In the genomic region with DNA sequence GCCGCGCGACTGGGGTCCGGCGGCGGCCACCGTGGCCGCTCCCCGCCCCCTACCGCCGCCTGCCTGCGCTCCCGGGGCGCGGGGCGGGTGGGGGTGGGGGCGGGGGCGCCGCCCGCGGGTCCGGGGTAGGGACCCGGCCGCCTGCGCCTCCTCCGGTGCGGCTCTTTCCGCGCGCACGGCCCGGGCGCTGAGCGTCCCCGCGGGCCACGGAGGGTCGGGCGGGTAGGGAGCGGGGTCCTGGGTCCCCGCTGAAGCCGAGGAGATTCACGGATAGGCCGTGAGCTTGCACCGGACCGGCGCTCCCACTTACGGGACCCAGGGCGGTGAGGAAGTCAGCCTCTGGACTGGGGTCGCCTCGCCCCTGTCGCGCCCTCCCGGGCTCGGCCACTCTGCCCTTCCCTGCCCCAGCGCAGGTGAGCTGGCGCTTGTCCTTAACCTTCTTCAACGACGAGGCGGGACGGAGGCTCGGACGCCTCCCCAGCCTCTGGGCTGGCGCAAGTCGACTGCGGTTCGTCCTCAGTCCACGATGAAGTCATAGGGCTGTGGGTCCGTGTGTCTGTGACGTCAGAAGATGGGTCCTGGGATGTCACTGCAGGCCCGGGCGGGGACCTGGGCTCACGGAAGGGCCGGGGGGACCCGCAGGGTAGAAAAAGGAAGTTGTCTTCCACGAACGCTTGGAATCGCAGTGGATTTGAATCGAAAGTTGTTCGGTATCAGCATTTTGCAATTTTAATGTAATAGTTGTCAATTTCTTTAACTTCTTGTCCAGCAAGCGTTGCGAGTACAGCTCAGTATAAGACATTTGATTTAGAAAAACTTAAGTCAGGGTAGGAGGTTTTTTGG, we compare ENCODE assay signal across 1 cellular context.
TF ChIP-seq lines count a peak whose summit lies in the region.

No MANE protein-coding gene starts in this region.

TF ChIP-seq in K562, 482 proteins besides CTCF, POLR2A, EP300 and RAD21 (continued from another document and continues in another):
- TF ChIP-seq, protein P1, sequence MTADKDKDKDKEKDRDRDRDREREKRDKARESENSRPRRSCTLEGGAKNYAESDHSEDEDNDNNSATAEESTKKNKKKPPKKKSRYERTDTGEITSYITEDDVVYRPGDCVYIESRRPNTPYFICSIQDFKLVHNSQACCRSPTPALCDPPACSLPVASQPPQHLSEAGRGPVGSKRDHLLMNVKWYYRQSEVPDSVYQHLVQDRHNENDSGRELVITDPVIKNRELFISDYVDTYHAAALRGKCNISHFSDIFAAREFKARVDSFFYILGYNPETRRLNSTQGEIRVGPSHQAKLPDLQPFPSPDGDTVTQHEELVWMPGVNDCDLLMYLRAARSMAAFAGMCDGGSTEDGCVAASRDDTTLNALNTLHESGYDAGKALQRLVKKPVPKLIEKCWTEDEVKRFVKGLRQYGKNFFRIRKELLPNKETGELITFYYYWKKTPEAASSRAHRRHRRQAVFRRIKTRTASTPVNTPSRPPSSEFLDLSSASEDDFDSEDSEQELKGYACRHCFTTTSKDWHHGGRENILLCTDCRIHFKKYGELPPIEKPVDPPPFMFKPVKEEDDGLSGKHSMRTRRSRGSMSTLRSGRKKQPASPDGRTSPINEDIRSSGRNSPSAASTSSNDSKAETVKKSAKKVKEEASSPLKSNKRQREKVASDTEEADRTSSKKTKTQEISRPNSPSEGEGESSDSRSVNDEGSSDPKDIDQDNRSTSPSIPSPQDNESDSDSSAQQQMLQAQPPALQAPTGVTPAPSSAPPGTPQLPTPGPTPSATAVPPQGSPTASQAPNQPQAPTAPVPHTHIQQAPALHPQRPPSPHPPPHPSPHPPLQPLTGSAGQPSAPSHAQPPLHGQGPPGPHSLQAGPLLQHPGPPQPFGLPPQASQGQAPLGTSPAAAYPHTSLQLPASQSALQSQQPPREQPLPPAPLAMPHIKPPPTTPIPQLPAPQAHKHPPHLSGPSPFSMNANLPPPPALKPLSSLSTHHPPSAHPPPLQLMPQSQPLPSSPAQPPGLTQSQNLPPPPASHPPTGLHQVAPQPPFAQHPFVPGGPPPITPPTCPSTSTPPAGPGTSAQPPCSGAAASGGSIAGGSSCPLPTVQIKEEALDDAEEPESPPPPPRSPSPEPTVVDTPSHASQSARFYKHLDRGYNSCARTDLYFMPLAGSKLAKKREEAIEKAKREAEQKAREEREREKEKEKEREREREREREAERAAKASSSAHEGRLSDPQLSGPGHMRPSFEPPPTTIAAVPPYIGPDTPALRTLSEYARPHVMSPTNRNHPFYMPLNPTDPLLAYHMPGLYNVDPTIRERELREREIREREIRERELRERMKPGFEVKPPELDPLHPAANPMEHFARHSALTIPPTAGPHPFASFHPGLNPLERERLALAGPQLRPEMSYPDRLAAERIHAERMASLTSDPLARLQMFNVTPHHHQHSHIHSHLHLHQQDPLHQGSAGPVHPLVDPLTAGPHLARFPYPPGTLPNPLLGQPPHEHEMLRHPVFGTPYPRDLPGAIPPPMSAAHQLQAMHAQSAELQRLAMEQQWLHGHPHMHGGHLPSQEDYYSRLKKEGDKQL (CRISPR knock-in tag; IDR thresholded peaks at IDR 0.05; ENCODE audit: borderline replicate concordance): no peak
- TF ChIP-seq ESRRA (IDR thresholded peaks at IDR 0.05; ENCODE audit: borderline replicate concordance, low read depth): peak; percentile 75; the same call in 1 of the 2 replicates
- TF ChIP-seq, protein P2, sequence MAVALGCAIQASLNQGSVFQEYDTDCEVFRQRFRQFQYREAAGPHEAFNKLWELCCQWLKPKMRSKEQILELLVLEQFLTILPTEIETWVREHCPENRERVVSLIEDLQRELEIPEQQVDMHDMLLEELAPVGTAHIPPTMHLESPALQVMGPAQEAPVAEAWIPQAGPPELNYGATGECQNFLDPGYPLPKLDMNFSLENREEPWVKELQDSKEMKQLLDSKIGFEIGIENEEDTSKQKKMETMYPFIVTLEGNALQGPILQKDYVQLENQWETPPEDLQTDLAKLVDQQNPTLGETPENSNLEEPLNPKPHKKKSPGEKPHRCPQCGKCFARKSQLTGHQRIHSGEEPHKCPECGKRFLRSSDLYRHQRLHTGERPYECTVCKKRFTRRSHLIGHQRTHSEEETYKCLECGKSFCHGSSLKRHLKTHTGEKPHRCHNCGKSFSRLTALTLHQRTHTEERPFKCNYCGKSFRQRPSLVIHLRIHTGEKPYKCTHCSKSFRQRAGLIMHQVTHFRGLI (CRISPR knock-in tag; IDR thresholded peaks at IDR 0.05): no peak
- TF ChIP-seq FOXP1 (CRISPR knock-in tag; IDR thresholded peaks at IDR 0.05): no peak
- TF ChIP-seq, protein P3, sequence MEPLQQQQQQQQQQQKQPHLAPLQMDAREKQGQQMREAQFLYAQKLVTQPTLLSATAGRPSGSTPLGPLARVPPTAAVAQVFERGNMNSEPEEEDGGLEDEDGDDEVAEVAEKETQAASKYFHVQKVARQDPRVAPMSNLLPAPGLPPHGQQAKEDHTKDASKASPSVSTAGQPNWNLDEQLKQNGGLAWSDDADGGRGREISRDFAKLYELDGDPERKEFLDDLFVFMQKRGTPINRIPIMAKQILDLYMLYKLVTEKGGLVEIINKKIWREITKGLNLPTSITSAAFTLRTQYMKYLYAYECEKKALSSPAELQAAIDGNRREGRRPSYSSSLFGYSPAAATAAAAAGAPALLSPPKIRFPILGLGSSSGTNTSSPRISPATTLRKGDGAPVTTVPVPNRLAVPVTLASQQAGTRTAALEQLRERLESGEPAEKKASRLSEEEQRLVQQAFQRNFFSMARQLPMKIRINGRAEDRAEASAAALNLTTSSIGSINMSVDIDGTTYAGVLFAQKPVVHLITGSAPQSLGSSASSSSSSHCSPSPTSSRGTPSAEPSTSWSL (CRISPR knock-in tag; IDR thresholded peaks at IDR 0.05; ENCODE audit: borderline replicate concordance): no peak
- TF ChIP-seq LARP7 (IDR thresholded peaks at IDR 0.05): no peak
- no peak for TF ChIP-seq HDAC3 (IDR thresholded peaks at IDR 0.05; ENCODE audit: borderline replicate concordance, partially characterized antibody)
- no peak for TF ChIP-seq NFE2 (IDR thresholded peaks at IDR 0.05; ENCODE audit: low read depth)
- no peak for TF ChIP-seq RFX7 (CRISPR knock-in tag; IDR thresholded peaks at IDR 0.05)
- no peak for TF ChIP-seq DPF2 (IDR thresholded peaks at IDR 0.05)
- peak in 1 of 2 experiments; percentile 40; a peak in 1 of 4 replicates for TF ChIP-seq KDM1A (IDR thresholded peaks at IDR 0.05)
- no peak for TF ChIP-seq ADNP (tag; IDR thresholded peaks at IDR 0.05)
- peak; percentile 65 for TF ChIP-seq GABPB1 (CRISPR knock-in tag; IDR thresholded peaks at IDR 0.05)
- TF ChIP-seq GABPA (tag; conservative IDR thresholded peaks at IDR 0.05; ENCODE audit: low read depth): peak; percentile 47; the same call in 1 of the 2 replicates
- TF ChIP-seq, protein P4, sequence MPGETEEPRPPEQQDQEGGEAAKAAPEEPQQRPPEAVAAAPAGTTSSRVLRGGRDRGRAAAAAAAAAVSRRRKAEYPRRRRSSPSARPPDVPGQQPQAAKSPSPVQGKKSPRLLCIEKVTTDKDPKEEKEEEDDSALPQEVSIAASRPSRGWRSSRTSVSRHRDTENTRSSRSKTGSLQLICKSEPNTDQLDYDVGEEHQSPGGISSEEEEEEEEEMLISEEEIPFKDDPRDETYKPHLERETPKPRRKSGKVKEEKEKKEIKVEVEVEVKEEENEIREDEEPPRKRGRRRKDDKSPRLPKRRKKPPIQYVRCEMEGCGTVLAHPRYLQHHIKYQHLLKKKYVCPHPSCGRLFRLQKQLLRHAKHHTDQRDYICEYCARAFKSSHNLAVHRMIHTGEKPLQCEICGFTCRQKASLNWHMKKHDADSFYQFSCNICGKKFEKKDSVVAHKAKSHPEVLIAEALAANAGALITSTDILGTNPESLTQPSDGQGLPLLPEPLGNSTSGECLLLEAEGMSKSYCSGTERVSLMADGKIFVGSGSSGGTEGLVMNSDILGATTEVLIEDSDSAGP (CRISPR knock-in tag; IDR thresholded peaks at IDR 0.05): no peak
- TF ChIP-seq ZNF561 (CRISPR knock-in tag; conservative IDR thresholded peaks at IDR 0.05): no peak
- peak in 1 of 2 experiments; percentile 74; a peak in 2 of 4 replicates for TF ChIP-seq CSDE1 (IDR thresholded peaks at IDR 0.05)
- TF ChIP-seq HMG20B (CRISPR knock-in tag; IDR thresholded peaks at IDR 0.05): no peak
- no peak for TF ChIP-seq ZBED1 (IDR thresholded peaks at IDR 0.05)
- TF ChIP-seq CREM (IDR thresholded peaks at IDR 0.05; ENCODE audit: low read depth): peak; percentile 99
- no peak for TF ChIP-seq HDAC8 (tag; IDR thresholded peaks at IDR 0.05)
- no peak for TF ChIP-seq POLR2H (tag; IDR thresholded peaks at IDR 0.05; ENCODE audit: low read depth)
- no peak for TF ChIP-seq C11orf30 (IDR thresholded peaks at IDR 0.05; ENCODE audit: low read depth)
- TF ChIP-seq, protein P5, sequence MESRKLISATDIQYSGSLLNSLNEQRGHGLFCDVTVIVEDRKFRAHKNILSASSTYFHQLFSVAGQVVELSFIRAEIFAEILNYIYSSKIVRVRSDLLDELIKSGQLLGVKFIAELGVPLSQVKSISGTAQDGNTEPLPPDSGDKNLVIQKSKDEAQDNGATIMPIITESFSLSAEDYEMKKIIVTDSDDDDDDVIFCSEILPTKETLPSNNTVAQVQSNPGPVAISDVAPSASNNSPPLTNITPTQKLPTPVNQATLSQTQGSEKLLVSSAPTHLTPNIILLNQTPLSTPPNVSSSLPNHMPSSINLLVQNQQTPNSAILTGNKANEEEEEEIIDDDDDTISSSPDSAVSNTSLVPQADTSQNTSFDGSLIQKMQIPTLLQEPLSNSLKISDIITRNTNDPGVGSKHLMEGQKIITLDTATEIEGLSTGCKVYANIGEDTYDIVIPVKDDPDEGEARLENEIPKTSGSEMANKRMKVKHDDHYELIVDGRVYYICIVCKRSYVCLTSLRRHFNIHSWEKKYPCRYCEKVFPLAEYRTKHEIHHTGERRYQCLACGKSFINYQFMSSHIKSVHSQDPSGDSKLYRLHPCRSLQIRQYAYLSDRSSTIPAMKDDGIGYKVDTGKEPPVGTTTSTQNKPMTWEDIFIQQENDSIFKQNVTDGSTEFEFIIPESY (CRISPR knock-in tag; IDR thresholded peaks at IDR 0.05): no peak
- TF ChIP-seq, protein P6, sequence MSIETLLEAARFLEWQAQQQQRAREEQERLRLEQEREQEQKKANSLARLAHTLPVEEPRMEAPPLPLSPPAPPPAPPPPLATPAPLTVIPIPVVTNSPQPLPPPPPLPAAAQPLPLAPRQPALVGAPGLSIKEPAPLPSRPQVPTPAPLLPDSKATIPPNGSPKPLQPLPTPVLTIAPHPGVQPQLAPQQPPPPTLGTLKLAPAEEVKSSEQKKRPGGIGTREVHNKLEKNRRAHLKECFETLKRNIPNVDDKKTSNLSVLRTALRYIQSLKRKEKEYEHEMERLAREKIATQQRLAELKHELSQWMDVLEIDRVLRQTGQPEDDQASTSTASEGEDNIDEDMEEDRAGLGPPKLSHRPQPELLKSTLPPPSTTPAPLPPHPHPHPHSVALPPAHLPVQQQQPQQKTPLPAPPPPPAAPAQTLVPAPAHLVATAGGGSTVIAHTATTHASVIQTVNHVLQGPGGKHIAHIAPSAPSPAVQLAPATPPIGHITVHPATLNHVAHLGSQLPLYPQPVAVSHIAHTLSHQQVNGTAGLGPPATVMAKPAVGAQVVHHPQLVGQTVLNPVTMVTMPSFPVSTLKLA (conservative IDR thresholded peaks at IDR 0.05): peak in 1 of 2 experiments; percentile 31; a peak in 1 of 4 replicates
- TF ChIP-seq TAF1 (IDR thresholded peaks at IDR 0.05; ENCODE audit: control insufficient read depth, extremely low read depth, insufficient read depth, low read length, severe bottlenecking): peak; percentile 62
- TF ChIP-seq PTBP1 (IDR thresholded peaks at IDR 0.05; ENCODE audit: low read depth, low read length): no peak
- TF ChIP-seq RBBP5 (IDR thresholded peaks at IDR 0.05; ENCODE audit: borderline replicate concordance, insufficient read depth, low read length, poor library complexity, severe bottlenecking): no peak
- no peak for TF ChIP-seq ZNF384 (IDR thresholded peaks at IDR 0.05; ENCODE audit: low read depth, low read length)
- TF ChIP-seq ZFX (CRISPR knock-in tag; IDR thresholded peaks at IDR 0.05): peak; percentile 79
- TF ChIP-seq HMGN3 (IDR thresholded peaks at IDR 0.05; ENCODE audit: borderline replicate concordance, extremely low read depth, insufficient read length, low read depth, low read length): no peak
- 0 out of 2 replicates have a peak, but pooled peaks have one; percentile 57 for TF ChIP-seq LCOR (CRISPR knock-in tag; IDR thresholded peaks at IDR 0.05)
- no peak for TF ChIP-seq ZNF121 (CRISPR knock-in tag; conservative IDR thresholded peaks at IDR 0.05)
- TF ChIP-seq RBM25 (IDR thresholded peaks at IDR 0.05; ENCODE audit: low read depth, low read length, severe bottlenecking): no peak
- no peak for TF ChIP-seq ARHGAP35 (IDR thresholded peaks at IDR 0.05; ENCODE audit: partially characterized antibody)
- no peak for TF ChIP-seq ZNF695 (CRISPR knock-in tag; IDR thresholded peaks at IDR 0.05)
- no peak for TF ChIP-seq CHD1 (IDR thresholded peaks at IDR 0.05; ENCODE audit: low read length)
- peak; percentile 98 for TF ChIP-seq MTA3 (IDR thresholded peaks at IDR 0.05; ENCODE audit: borderline replicate concordance)
- TF ChIP-seq TAL1 (IDR thresholded peaks at IDR 0.05): no peak
- TF ChIP-seq NEUROD1 (IDR thresholded peaks at IDR 0.05; ENCODE audit: borderline replicate concordance, low read depth, low read length, partially characterized antibody): no peak
- TF ChIP-seq IRF2 (CRISPR knock-in tag; IDR thresholded peaks at IDR 0.05): no peak
- TF ChIP-seq, protein P7, sequence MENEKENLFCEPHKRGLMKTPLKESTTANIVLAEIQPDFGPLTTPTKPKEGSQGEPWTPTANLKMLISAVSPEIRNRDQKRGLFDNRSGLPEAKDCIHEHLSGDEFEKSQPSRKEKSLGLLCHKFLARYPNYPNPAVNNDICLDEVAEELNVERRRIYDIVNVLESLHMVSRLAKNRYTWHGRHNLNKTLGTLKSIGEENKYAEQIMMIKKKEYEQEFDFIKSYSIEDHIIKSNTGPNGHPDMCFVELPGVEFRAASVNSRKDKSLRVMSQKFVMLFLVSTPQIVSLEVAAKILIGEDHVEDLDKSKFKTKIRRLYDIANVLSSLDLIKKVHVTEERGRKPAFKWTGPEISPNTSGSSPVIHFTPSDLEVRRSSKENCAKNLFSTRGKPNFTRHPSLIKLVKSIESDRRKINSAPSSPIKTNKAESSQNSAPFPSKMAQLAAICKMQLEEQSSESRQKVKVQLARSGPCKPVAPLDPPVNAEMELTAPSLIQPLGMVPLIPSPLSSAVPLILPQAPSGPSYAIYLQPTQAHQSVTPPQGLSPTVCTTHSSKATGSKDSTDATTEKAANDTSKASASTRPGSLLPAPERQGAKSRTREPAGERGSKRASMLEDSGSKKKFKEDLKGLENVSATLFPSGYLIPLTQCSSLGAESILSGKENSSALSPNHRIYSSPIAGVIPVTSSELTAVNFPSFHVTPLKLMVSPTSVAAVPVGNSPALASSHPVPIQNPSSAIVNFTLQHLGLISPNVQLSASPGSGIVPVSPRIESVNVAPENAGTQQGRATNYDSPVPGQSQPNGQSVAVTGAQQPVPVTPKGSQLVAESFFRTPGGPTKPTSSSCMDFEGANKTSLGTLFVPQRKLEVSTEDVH (IDR thresholded peaks at IDR 0.05; ENCODE audit: low read depth, partially characterized antibody): peak; percentile 78
- no peak for TF ChIP-seq ZFP30 (CRISPR knock-in tag; IDR thresholded peaks at IDR 0.05; ENCODE audit: borderline replicate concordance)
